In genomic region chr15:67744331-67745058, GRCh38 we compare ENCODE assay signal across 14 cellular contexts.
DNase-seq lines count a peak whose midpoint lies in the region; ATAC-seq and TF ChIP-seq lines count a peak whose summit lies in the region.
"Had no signal": no experiment of that assay in that cellular context is flagged by ENCODE, and none has a peak within 500 bp of the region (broad histone marks: within the 10 kb centered on the region; RNA-seq: fewer than 3 reads in every experiment).

No MANE protein-coding gene starts in this region.

- peaks cover 59% of the 10 kb centered on the region for H3K4me1 Mint-ChIP-seq in activated T-cell treated with anti-CD3 and anti-CD28 coated beads, Interleukin-2, amount 50 U/mL, for 4 hours (ENCODE audit: low read depth)
- H3K4me1 Mint-ChIP-seq in activated T-helper 17 cell treated with anti-CD3 and anti-CD28 coated beads, Interleukin-2, amount 50 U/mL, for 72 hours = peaks cover 23% of the 10 kb centered on the region
- H3K4me1 Mint-ChIP-seq in naive thymus-derived CD8-positive, alpha-beta T cell = peaks cover 28 to 66% (median 58%) of the 10 kb centered on the region in 4 donors

- H3K27me3 ChIP-seq in PC-3 (ENCODE audit: low read length) = no peaks in the 10 kb centered on the region
- H3K27me3 ChIP-seq: heart left ventricle had no signal

- H3K4me3 ChIP-seq in PC-3 (ENCODE audit: low read length) (no peak overlapping the region), lower leg skin (ENCODE audit: low read depth, poor library complexity, severe bottlenecking) (no peak overlapping the region)
- H3K4me3 ChIP-seq: coronary artery, heart left ventricle had no signal

- CTCF ChIA-PET in HEK293T (lab: Yijun Ruan, JAX) = interaction anchor here (0.5 kb wide), 1 partner anchor 360 kb away, joined by 3 read pairs; no protein-coding TSS in a partner anchor
- CTCF ChIA-PET in PC-3 (lab: Charles Lee) = no interaction called here

- peak overlapping the region; percentile 18 for H3K27ac Mint-ChIP-seq in activated T-helper 17 cell treated with anti-CD3 and anti-CD28 coated beads, Interleukin-2, amount 50 U/mL, for 72 hours
- H3K27ac Mint-ChIP-seq in naive thymus-derived CD8-positive, alpha-beta T cell = peak overlapping the region; percentile 20 to 92 (median 78)

- TF ChIP-seq CTCF in PC-3 (conservative IDR thresholded peaks at IDR 0.05; ENCODE audit: low read depth, low read length) = no peak
- TF ChIP-seq CTCF in lower leg skin (IDR thresholded peaks at IDR 0.05) = no peak

- no peaks in the 10 kb centered on the region for H3K9me2 ChIP-seq in PC-3 (replicated peaks; ENCODE audit: low read length)

- H4K20me1 ChIP-seq in PC-3 (ENCODE audit: low read length) = no peaks in the 10 kb centered on the region

- DNase-seq in activated T-cell treated with anti-CD3 and anti-CD28 coated beads, Interleukin-2, amount 50 U/mL, for 4 hours = no peak
- DNase-seq in activated T-cell treated with anti-CD3 and anti-CD28 coated beads, Interleukin-2, amount 50 U/mL, for 48 hours = no peak
- no peak for DNase-seq in HEK293T (ENCODE audit: extremely low spot score)
- no peak for DNase-seq in naive thymus-derived CD8-positive, alpha-beta T cell
- no peak for DNase-seq in PC-3
- DNase-seq in lower leg skin (ENCODE audit: low spot score in 2 of 2) = no peak
- DNase-seq in cerebellar cortex (ENCODE audit: low spot score) = no peak
- DNase-seq: HCEC 1CT; heart left ventricle; stimulated activated CD4-positive, alpha-beta T cell treated with anti-CD3 and anti-CD28 coated beads, Interleukin-12 subunit alpha, Interleukin-12 subunit beta, amount 100 ng/mL, for 4 hours had no signal

- no peaks in the 10 kb centered on the region for H3F3A ChIP-seq in PC-3 (ENCODE audit: low read length, unreplicated experiment)

- peaks cover 5% of the 10 kb centered on the region for H3K36me3 Mint-ChIP-seq in activated T-cell treated with anti-CD3 and anti-CD28 coated beads, Interleukin-2, amount 50 U/mL, for 4 hours (ENCODE audit: insufficient read depth)
- no peaks in the 10 kb centered on the region for H3K36me3 Mint-ChIP-seq in activated T-helper 17 cell treated with anti-CD3 and anti-CD28 coated beads, Interleukin-2, amount 50 U/mL, for 72 hours (ENCODE audit: low read depth)
- H3K36me3 Mint-ChIP-seq in naive thymus-derived CD8-positive, alpha-beta T cell = peaks cover 0 to 4% (median 2%) of the 10 kb centered on the region in 3 donors

- POLR2A ChIA-PET in HEK293T (lab: Yijun Ruan, JAX) = interaction anchor here (1.0 kb wide), 1 partner anchor 10 kb away, joined by 3 read pairs; no protein-coding TSS in a partner anchor
- POLR2A ChIA-PET in naive thymus-derived CD8-positive, alpha-beta T cell (lab: Charles Lee) = interaction anchor here (0.6 to 1.7 kb wide), 3 partner anchors 11 to 17 kb away, joined by 3 to 7 read pairs (median 3); no protein-coding TSS in a partner anchor
- POLR2A ChIA-PET in PC-3 (lab: Charles Lee; ENCODE audit: unreplicated experiment) = interaction anchor here (0.7 kb wide), 1 partner anchor 223 kb away, joined by 4 read pairs; no protein-coding TSS in a partner anchor

- H3K27me3 Mint-ChIP-seq in activated T-cell treated with anti-CD3 and anti-CD28 coated beads, Interleukin-2, amount 50 U/mL, for 4 hours (ENCODE audit: low read depth) = no peaks in the 10 kb centered on the region
- no peaks in the 10 kb centered on the region for H3K27me3 Mint-ChIP-seq in activated T-helper 17 cell treated with anti-CD3 and anti-CD28 coated beads, Interleukin-2, amount 50 U/mL, for 72 hours
- H3K27me3 Mint-ChIP-seq in naive thymus-derived CD8-positive, alpha-beta T cell = no peaks in the 10 kb centered on the region

- BruUV-seq in PC-3 (replicated peaks; lab: Mats Ljungman, UMichigan) = no TSS peak

- no peaks in the 10 kb centered on the region for H3K79me2 ChIP-seq in PC-3 (ENCODE audit: low read length)

- intact Hi-C loops in PC-3 (cut with micrococcal nuclease) (no loop called here), lower leg skin (cut with DNase I; ENCODE audit: low total_unique reads) (no loop called here)

- H3K4me3 Mint-ChIP-seq in activated T-cell treated with anti-CD3 and anti-CD28 coated beads, Interleukin-2, amount 50 U/mL, for 4 hours = peak overlapping the region; percentile 37
- H3K4me3 Mint-ChIP-seq in activated T-helper 17 cell treated with anti-CD3 and anti-CD28 coated beads, Interleukin-2, amount 50 U/mL, for 72 hours = peak overlapping the region; percentile 23
- peak overlapping the region; percentile 8 to 77 (median 64) for H3K4me3 Mint-ChIP-seq in naive thymus-derived CD8-positive, alpha-beta T cell

- no peak overlapping the region for H3K4me2 ChIP-seq in PC-3 (ENCODE audit: low read length)

- H3K4me1 ChIP-seq in PC-3 (ENCODE audit: insufficient read depth, low read length) = peaks cover 9% of the 10 kb centered on the region

- H3K27ac ChIP-seq in PC-3 (ENCODE audit: low read length) = no peak overlapping the region
- H3K27ac ChIP-seq: coronary artery, heart left ventricle had no signal

- H3K9me3 ChIP-seq in PC-3 (ENCODE audit: low read length) = no peaks in the 10 kb centered on the region
- H3K9me3 ChIP-seq: heart left ventricle had no signal

- no peak for TF ChIP-seq POLR2A in lower leg skin (IDR thresholded peaks at IDR 0.05)

- H3K9me3 Mint-ChIP-seq in activated T-cell treated with anti-CD3 and anti-CD28 coated beads, Interleukin-2, amount 50 U/mL, for 4 hours = no peaks in the 10 kb centered on the region
- no peaks in the 10 kb centered on the region for H3K9me3 Mint-ChIP-seq in activated T-helper 17 cell treated with anti-CD3 and anti-CD28 coated beads, Interleukin-2, amount 50 U/mL, for 72 hours
- no peaks in the 10 kb centered on the region for H3K9me3 Mint-ChIP-seq in naive thymus-derived CD8-positive, alpha-beta T cell

- H3K36me3 ChIP-seq in PC-3 (ENCODE audit: low read depth, low read length) = no peaks in the 10 kb centered on the region

- H3K9ac ChIP-seq in PC-3 (ENCODE audit: low read length) = no peak overlapping the region

- no peak overlapping the region for H2AFZ ChIP-seq in PC-3 (ENCODE audit: low read length)

- 86 to 88% methylated on average over 1 of the region's 1 CpG for WGBS in lower leg skin, 2 donors

- peak in 1 of 2 donors; percentile 61 for ATAC-seq in activated T-cell treated with anti-CD3 and anti-CD28 coated beads, Interleukin-2, amount 50 U/mL, for 4 hours
- ATAC-seq in activated T-helper 17 cell treated with anti-CD3 and anti-CD28 coated beads, Interleukin-2, amount 50 U/mL, for 72 hours (replicated peaks) = no peak
- ATAC-seq in naive thymus-derived CD8-positive, alpha-beta T cell = peak in 1 of 2 donors; percentile 51
- no peak for ATAC-seq in PC-3
- ATAC-seq: esophagus mucosa, heart left ventricle, Right ventricle myocardium inferior had no signal

TF ChIP-seq in HEK293T, 16 proteins besides CTCF, POLR2A, EP300 and RAD21:
- TF ChIP-seq ARNT (IDR thresholded peaks at IDR 0.05) = no peak
- peak; percentile 74 for TF ChIP-seq PKNOX1 (IDR thresholded peaks at IDR 0.05)
